In the genomic region with DNA sequence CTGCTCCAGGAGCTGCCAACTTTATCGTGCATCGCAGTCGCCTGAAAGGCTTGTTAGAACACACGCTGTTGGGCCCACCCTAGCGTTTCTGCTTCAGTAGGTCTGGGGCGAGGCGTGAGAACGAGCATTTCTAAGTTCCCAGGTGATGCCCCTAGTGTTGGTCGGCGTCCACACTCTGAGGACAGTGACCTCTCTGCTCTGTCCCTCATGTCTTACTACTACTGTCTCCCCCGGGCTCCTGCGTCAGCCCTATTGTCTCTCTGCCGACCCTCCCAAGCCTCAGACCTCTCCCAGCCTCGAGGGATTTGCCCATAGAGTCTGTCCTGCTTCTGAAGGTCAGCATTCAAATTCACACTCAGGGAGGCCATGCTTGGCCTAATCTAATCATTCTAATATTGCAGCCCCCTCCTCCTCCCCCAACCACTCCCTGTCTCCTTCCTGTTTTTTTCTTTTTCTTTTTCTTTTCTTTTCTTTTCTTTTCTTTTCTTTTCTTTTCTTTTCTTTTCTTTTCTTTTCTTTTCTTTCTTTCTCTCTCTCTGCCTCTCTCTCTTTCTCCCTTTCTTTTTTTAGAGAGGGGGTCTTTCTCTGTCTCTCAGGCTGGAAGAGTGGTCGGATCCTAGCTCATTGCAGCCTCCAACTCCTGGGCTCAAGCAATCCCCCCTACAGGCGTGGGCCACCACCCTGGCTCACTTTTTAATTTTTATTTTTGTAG, we compare ENCODE assay signal across 1 cellular context.
TF ChIP-seq lines count a peak whose summit lies in the region.

No MANE protein-coding gene starts in this region.

TF ChIP-seq in GM12878, 131 proteins besides CTCF, POLR2A, EP300 and RAD21 (continued from another document):
- TF ChIP-seq, protein P1, sequence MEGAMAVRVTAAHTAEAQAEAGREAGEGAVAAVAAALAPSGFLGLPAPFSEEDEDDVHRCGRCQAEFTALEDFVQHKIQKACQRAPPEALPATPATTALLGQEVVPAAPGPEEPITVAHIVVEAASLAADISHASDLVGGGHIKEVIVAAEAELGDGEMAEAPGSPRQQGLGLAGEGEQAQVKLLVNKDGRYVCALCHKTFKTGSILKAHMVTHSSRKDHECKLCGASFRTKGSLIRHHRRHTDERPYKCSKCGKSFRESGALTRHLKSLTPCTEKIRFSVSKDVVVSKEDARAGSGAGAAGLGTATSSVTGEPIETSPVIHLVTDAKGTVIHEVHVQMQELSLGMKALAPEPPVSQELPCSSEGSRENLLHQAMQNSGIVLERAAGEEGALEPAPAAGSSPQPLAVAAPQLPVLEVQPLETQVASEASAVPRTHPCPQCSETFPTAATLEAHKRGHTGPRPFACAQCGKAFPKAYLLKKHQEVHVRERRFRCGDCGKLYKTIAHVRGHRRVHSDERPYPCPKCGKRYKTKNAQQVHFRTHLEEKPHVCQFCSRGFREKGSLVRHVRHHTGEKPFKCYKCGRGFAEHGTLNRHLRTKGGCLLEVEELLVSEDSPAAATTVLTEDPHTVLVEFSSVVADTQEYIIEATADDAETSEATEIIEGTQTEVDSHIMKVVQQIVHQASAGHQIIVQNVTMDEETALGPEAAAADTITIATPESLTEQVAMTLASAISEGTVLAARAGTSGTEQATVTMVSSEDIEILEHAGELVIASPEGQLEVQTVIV (IDR thresholded peaks at IDR 0.05; ENCODE audit: borderline replicate concordance, partially characterized antibody) = no peak
- peak; percentile 15; the same call in 1 of the 2 replicates for TF ChIP-seq MXI1 (IDR thresholded peaks at IDR 0.05; ENCODE audit: low read depth, low read length)
- TF ChIP-seq MTA2 (IDR thresholded peaks at IDR 0.05; ENCODE audit: low read depth) = peak; percentile 40; the same call in 1 of the 2 replicates
- 0 out of 2 replicates have a peak, but pooled peaks have one; percentile 9 for TF ChIP-seq YY1 (IDR thresholded peaks at IDR 0.05; ENCODE audit: low read depth, low read length)
- TF ChIP-seq HDGF (IDR thresholded peaks at IDR 0.05) = 0 out of 2 replicates have a peak, but pooled peaks have one; percentile 26
- TF ChIP-seq MLLT1 (IDR thresholded peaks at IDR 0.05) = peak; percentile 27; the same call in 1 of the 2 replicates
- TF ChIP-seq PAX5 (IDR thresholded peaks at IDR 0.05; ENCODE audit: borderline replicate concordance, low read depth, low read length) = peak; percentile 88; the same call in 1 of the 2 replicates
- TF ChIP-seq, protein P2, sequence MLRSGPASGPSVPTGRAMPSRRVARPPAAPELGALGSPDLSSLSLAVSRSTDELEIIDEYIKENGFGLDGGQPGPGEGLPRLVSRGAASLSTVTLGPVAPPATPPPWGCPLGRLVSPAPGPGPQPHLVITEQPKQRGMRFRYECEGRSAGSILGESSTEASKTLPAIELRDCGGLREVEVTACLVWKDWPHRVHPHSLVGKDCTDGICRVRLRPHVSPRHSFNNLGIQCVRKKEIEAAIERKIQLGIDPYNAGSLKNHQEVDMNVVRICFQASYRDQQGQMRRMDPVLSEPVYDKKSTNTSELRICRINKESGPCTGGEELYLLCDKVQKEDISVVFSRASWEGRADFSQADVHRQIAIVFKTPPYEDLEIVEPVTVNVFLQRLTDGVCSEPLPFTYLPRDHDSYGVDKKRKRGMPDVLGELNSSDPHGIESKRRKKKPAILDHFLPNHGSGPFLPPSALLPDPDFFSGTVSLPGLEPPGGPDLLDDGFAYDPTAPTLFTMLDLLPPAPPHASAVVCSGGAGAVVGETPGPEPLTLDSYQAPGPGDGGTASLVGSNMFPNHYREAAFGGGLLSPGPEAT (IDR thresholded peaks at IDR 0.05; ENCODE audit: low read depth) = no peak
- TF ChIP-seq TCF12 (IDR thresholded peaks at IDR 0.05; ENCODE audit: low read depth, low read length) = peak; percentile 42; the same call in 1 of the 2 replicates
